ENCODE assay signal across 21 cellular contexts in genomic region chr1:151051356-151052009, GRCh38. TPM values are rescaled to one million over a fixed set of nuclear protein-coding genes. Genes with fewer than 3 reads are reported as not detected.
DNase-seq lines count a peak whose midpoint lies in the region; ATAC-seq, FAIRE-seq and TF ChIP-seq lines count a peak whose summit lies in the region.
"Had no signal": no experiment of that assay in that cellular context is flagged by ENCODE, and none has a peak within 500 bp of the region (broad histone marks: within the 10 kb centered on the region; RNA-seq: fewer than 3 reads in every experiment).

No MANE protein-coding gene starts in this region.

- no peak for FAIRE-seq in GM12892 (lab: Jason Lieb, UNC)
- FAIRE-seq: kidney, pancreas had no signal

- peaks cover 23% of the 10 kb centered on the region for H3K79me2 ChIP-seq in neural progenitor cell (ENCODE audit: low read depth)

- DNase-seq in CD4-positive, alpha-beta memory T cell, result no peak
- no peak for DNase-seq in GM12892 (ENCODE audit: insufficient read length)
- DNase-seq in activated CD8-positive, alpha-beta T cell treated with anti-CD3 and anti-CD28 coated beads for 36 hours, result no peak
- DNase-seq in immature natural killer cell, result no peak
- DNase-seq in neural progenitor cell (ENCODE audit: low spot score), result no peak
- DNase-seq in vagina (ENCODE audit: extremely low spot score in 2 of 2), result no peak
- DNase-seq: activated CD4-positive, alpha-beta T cell treated with anti-CD3 and anti-CD28 coated beads for 4 hours; Kasumi-1; kidney; midbrain; NCI-H1417 treated with DMSO at 0.1 percent for 48 hours; NCI-H226; pancreas; stimulated activated CD4-positive, alpha-beta T cell treated with anti-CD3 and anti-CD28 coated beads, Interleukin-4, amount 100 ng/mL, for 24 hours; T-helper 9 cell had no signal

- no peak overlapping the region for H3K4me3 ChIP-seq in CD4-positive, alpha-beta memory T cell (ENCODE audit: low read length in 2 of 2)
- no peak overlapping the region for H3K4me3 ChIP-seq in neural progenitor cell
- H3K4me3 ChIP-seq in vagina, result no peak overlapping the region
- H3K4me3 ChIP-seq: ascending aorta, pancreas, tibial nerve had no signal

- H3K4me1 Mint-ChIP-seq in CD4-positive, alpha-beta memory T cell, result peaks cover 38 to 96% (median 68%) of the 10 kb centered on the region in 4 donors
- peaks cover 65% of the 10 kb centered on the region for H3K4me1 Mint-ChIP-seq in activated CD8-positive, alpha-beta T cell treated with anti-CD3 and anti-CD28 coated beads for 36 hours (ENCODE audit: low read depth)
- H3K4me1 Mint-ChIP-seq in immature natural killer cell (peaks cover 89 to 91% of the 10 kb centered on the region in 2 donors), neural progenitor cell (peaks cover 25% of the 10 kb centered on the region)

- TF ChIP-seq POLR2A in GM12892 (IDR thresholded peaks at IDR 0.05; ENCODE audit: low read depth, low read length) (0 out of 2 replicates have a peak, but pooled peaks have one; percentile 32), vagina (IDR thresholded peaks at IDR 0.05) (no peak)

- no peak overlapping the region for H3K9ac ChIP-seq in neural progenitor cell

- POLR2A ChIA-PET in CD4-positive, alpha-beta memory T cell (lab: Charles Lee; ENCODE audit: partially characterized antibody), result interaction anchor here (0.5 to 16.6 kb wide), 7 partner anchors 8 to 105 kb away, joined by 3 to 325 read pairs (median 32); partner anchors contain the start of genes CDC42SE1, GABPB2, MLLT11 and TNFAIP8L2
- POLR2A ChIA-PET in activated CD8-positive, alpha-beta T cell treated with anti-CD3 and anti-CD28 coated beads for 36 hours (lab: Charles Lee), result interaction anchor here (0.7 to 3.0 kb wide), 3 partner anchors 11 to 19 kb away, joined by 3 to 9 read pairs (median 8); partner anchors contain the start of gene GABPB2

- peaks cover 0 to under 1% (median 0%) of the 10 kb centered on the region in 8 donors for H3K9me3 Mint-ChIP-seq in CD4-positive, alpha-beta memory T cell
- no peaks in the 10 kb centered on the region for H3K9me3 Mint-ChIP-seq in activated CD8-positive, alpha-beta T cell treated with anti-CD3 and anti-CD28 coated beads for 36 hours
- H3K9me3 Mint-ChIP-seq in immature natural killer cell, result no peaks in the 10 kb centered on the region
- H3K9me3 Mint-ChIP-seq in neural progenitor cell, result no peaks in the 10 kb centered on the region
- H3K9me3 Mint-ChIP-seq: dendritic cell treated with granulocyte-macrophage colony-stimulating factor and Interleukin-4, amounts not matched to agents 40 ng/mL and 50 ng/mL, for 4 days had no signal

- ATAC-seq in activated CD8-positive, alpha-beta T cell treated with anti-CD3 and anti-CD28 coated beads for 36 hours, result no peak
- no peak for ATAC-seq in HG03108 (IDR thresholded peaks at IDR 0.05; ENCODE audit: unreplicated experiment)
- no peak for ATAC-seq in HG03521 (IDR thresholded peaks at IDR 0.05; ENCODE audit: unreplicated experiment)
- ATAC-seq: pancreas had no signal

- peaks cover 52 to 62% of the 10 kb centered on the region in 2 donors for H3K36me3 Mint-ChIP-seq in CD4-positive, alpha-beta memory T cell
- peaks cover 61% of the 10 kb centered on the region for H3K36me3 Mint-ChIP-seq in activated CD8-positive, alpha-beta T cell treated with anti-CD3 and anti-CD28 coated beads for 36 hours (ENCODE audit: low read depth)
- H3K36me3 Mint-ChIP-seq in immature natural killer cell (peaks cover 35 to 56% (median 38%) of the 10 kb centered on the region in 3 donors), neural progenitor cell (peaks cover 25% of the 10 kb centered on the region)

- H3K9me3 ChIP-seq in CD4-positive, alpha-beta memory T cell (ENCODE audit: control insufficient read depth in 1 of 2, low read length in 2 of 2), result no peaks in the 10 kb centered on the region
- H3K9me3 ChIP-seq in neural progenitor cell (ENCODE audit: low read depth), result no peaks in the 10 kb centered on the region
- H3K9me3 ChIP-seq in vagina, result no peaks in the 10 kb centered on the region
- H3K9me3 ChIP-seq: ascending aorta, pancreas, tibial nerve had no signal

- CTCF ChIA-PET in CD4-positive, alpha-beta memory T cell (lab: Charles Lee; ENCODE audit: partially characterized antibody), result interaction anchor here (1.1 to 3.3 kb wide), 4 partner anchors 8 to 49 kb away, joined by 4 to 16 read pairs (median 4); partner anchors contain the start of genes CDC42SE1 and MLLT11
- CTCF ChIA-PET in activated CD8-positive, alpha-beta T cell treated with anti-CD3 and anti-CD28 coated beads for 36 hours (lab: Charles Lee), result interaction anchor here (0.8 to 2.2 kb wide), 5 partner anchors 8 to 71 kb away, joined by 3 to 13 read pairs (median 3); partner anchors contain the start of gene CDC42SE1

- H3K36me3 ChIP-seq in CD4-positive, alpha-beta memory T cell (ENCODE audit: insufficient read depth, low read length), result peaks cover 46% of the 10 kb centered on the region
- H3K36me3 ChIP-seq in neural progenitor cell (no peaks in the 10 kb centered on the region), vagina (peaks cover 4 to 40% of the 10 kb centered on the region in 2 donors)

- no peaks in the 10 kb centered on the region for H3K27me3 ChIP-seq in CD4-positive, alpha-beta memory T cell (ENCODE audit: insufficient read depth, low read length)
- H3K27me3 ChIP-seq in neural progenitor cell, result no peaks in the 10 kb centered on the region
- no peaks in the 10 kb centered on the region for H3K27me3 ChIP-seq in vagina
- H3K27me3 ChIP-seq: ascending aorta, pancreas, tibial nerve had no signal

- TF ChIP-seq CTCF in activated CD8-positive, alpha-beta T cell treated with anti-CD3 and anti-CD28 coated beads for 36 hours (IDR thresholded peaks at IDR 0.05), result no peak
- TF ChIP-seq CTCF in neural progenitor cell (IDR thresholded peaks at IDR 0.05) (no peak), vagina (IDR thresholded peaks at IDR 0.05) (no peak)

- H2AFZ ChIP-seq in neural progenitor cell (replicated peaks), result no peak overlapping the region

- peaks cover 47% of the 10 kb centered on the region for H3F3A ChIP-seq in neural progenitor cell (ENCODE audit: low read depth)

- H3K27ac ChIP-seq in CD4-positive, alpha-beta memory T cell (ENCODE audit: low read depth, low read length), result peak overlapping the region; percentile 25
- H3K27ac ChIP-seq in neural progenitor cell, result no peak overlapping the region
- no peak overlapping the region for H3K27ac ChIP-seq in vagina
- H3K27ac ChIP-seq: ascending aorta, C4-2B, pancreas had no signal

- no peak overlapping the region for H3K4me2 ChIP-seq in neural progenitor cell

- H4K20me1 ChIP-seq in neural progenitor cell (ENCODE audit: low read depth), result peaks cover under 1% of the 10 kb centered on the region

- no peaks in the 10 kb centered on the region for H3K27me3 Mint-ChIP-seq in CD4-positive, alpha-beta memory T cell
- no peaks in the 10 kb centered on the region for H3K27me3 Mint-ChIP-seq in activated CD8-positive, alpha-beta T cell treated with anti-CD3 and anti-CD28 coated beads for 36 hours
- peaks cover 17 to 29% (median 20%) of the 10 kb centered on the region in 3 donors for H3K27me3 Mint-ChIP-seq in immature natural killer cell (ENCODE audit: low read depth in 3 of 3)
- peaks cover 17% of the 10 kb centered on the region for H3K27me3 Mint-ChIP-seq in neural progenitor cell (ENCODE audit: insufficient read depth, low read depth)

- peak overlapping the region in 3 of 8 donors; percentile 43 to 48 (median 48) for H3K4me3 Mint-ChIP-seq in CD4-positive, alpha-beta memory T cell
- no peak overlapping the region for H3K4me3 Mint-ChIP-seq in activated CD8-positive, alpha-beta T cell treated with anti-CD3 and anti-CD28 coated beads for 36 hours
- H3K4me3 Mint-ChIP-seq in immature natural killer cell (peak overlapping the region in 2 of 5 donors; percentile 7 to 9), neural progenitor cell (no peak overlapping the region)
- H3K4me3 Mint-ChIP-seq: dendritic cell treated with granulocyte-macrophage colony-stimulating factor and Interleukin-4, amounts not matched to agents 40 ng/mL and 50 ng/mL, for 4 days had no signal

- intact Hi-C loops in CD4-positive, alpha-beta memory T cell (cut with micrococcal nuclease), result no loop called here
- intact Hi-C loops in activated CD8-positive, alpha-beta T cell treated with anti-CD3 and anti-CD28 coated beads for 36 hours (cut with micrococcal nuclease), result no loop called here
- intact Hi-C loops in vagina (cut with DNase I), result no loop called here

- H3K27ac Mint-ChIP-seq in CD4-positive, alpha-beta memory T cell, result peak overlapping the region in 6 of 7 donors; percentile 49 to 98 (median 75)
- peak overlapping the region; percentile 36 for H3K27ac Mint-ChIP-seq in activated CD8-positive, alpha-beta T cell treated with anti-CD3 and anti-CD28 coated beads for 36 hours
- peak overlapping the region; percentile 83 to 99 (median 90) for H3K27ac Mint-ChIP-seq in immature natural killer cell
- no peak overlapping the region for H3K27ac Mint-ChIP-seq in neural progenitor cell
- H3K27ac Mint-ChIP-seq: dendritic cell treated with granulocyte-macrophage colony-stimulating factor and Interleukin-4, amounts not matched to agents 40 ng/mL and 50 ng/mL, for 4 days had no signal

- peaks cover 64% of the 10 kb centered on the region for H3K4me1 ChIP-seq in CD4-positive, alpha-beta memory T cell (ENCODE audit: insufficient read depth, low read length)
- H3K4me1 ChIP-seq in neural progenitor cell (peaks cover 6% of the 10 kb centered on the region), vagina (peaks cover 38% of the 10 kb centered on the region)

RNA-seq across cellular contexts. Expression of gene C1orf56, which starts 3.9 kb away (rescaled TPM):
- total RNA-seq in CD4-positive, alpha-beta memory T cell, result 1 to 10 TPM; 2.4 to 3.5 TPM
- 1 to 10 TPM; 1.4 to 3.6 TPM for polyA plus RNA-seq in CD4-positive, alpha-beta memory T cell
- 0.74 TPM for polyA plus RNA-seq in GM12892 (2012; ENCODE audit: missing spikeins)
- total RNA-seq in activated CD8-positive, alpha-beta T cell treated with anti-CD3 and anti-CD28 coated beads for 36 hours, result 1 to 10 TPM; 1.4 to 1.9 TPM
- polyA plus RNA-seq in immature natural killer cell, result 1 to 10 TPM; 4.0 to 7.0 (median 4.3) TPM
- 2.9 and 5.5 TPM in 2 replicates for total RNA-seq in neural progenitor cell (ENCODE audit: low replicate concordance)
- 5.2 TPM for total RNA-seq in vagina

RNA-seq across cellular contexts. Expression of gene CDC42SE1, which starts 7.9 kb away (rescaled TPM):
- 100 to 1,000 TPM; 478 to 483 TPM for total RNA-seq in CD4-positive, alpha-beta memory T cell
- 100 to 1,000 TPM in 1 of 2 donors, 10 to 100 TPM in 1; 66.2 to 100 TPM for polyA plus RNA-seq in CD4-positive, alpha-beta memory T cell
- 48.7 TPM for polyA plus RNA-seq in GM12892 (2012; ENCODE audit: missing spikeins)
- 10 to 100 TPM; 86.5 to 92.8 TPM for total RNA-seq in activated CD8-positive, alpha-beta T cell treated with anti-CD3 and anti-CD28 coated beads for 36 hours
- polyA plus RNA-seq in immature natural killer cell, result 100 to 1,000 TPM; 129 to 177 (median 150) TPM
- total RNA-seq in neural progenitor cell (ENCODE audit: low replicate concordance) (50.7 and 54.9 TPM in 2 replicates), vagina (89.1 TPM)

RNA-seq across cellular contexts. Expression of gene MLLT11, which starts 8.7 kb away (rescaled TPM):
- total RNA-seq in CD4-positive, alpha-beta memory T cell, result 1 to 10 TPM; 4.5 to 4.9 TPM
- polyA plus RNA-seq in CD4-positive, alpha-beta memory T cell, result 1 to 10 TPM; 3.6 to 3.9 TPM
- 5.6 TPM for polyA plus RNA-seq in GM12892 (2012; ENCODE audit: missing spikeins)
- total RNA-seq in activated CD8-positive, alpha-beta T cell treated with anti-CD3 and anti-CD28 coated beads for 36 hours, result 1 to 10 TPM; 4.2 to 4.8 TPM
- 1 to 10 TPM; 4.2 to 7.9 (median 6.0) TPM for polyA plus RNA-seq in immature natural killer cell
- 27.9 and 37.0 TPM in 2 replicates for total RNA-seq in neural progenitor cell (ENCODE audit: low replicate concordance)
- total RNA-seq in vagina, result 3.7 TPM

RNA-seq across cellular contexts. Expression of gene BNIPL, which starts 15.1 kb away (rescaled TPM):
- total RNA-seq in CD4-positive, alpha-beta memory T cell, result 1 to 10 TPM; 4.6 to 8.3 TPM
- not detected for polyA plus RNA-seq in CD4-positive, alpha-beta memory T cell
- 0.28 TPM for polyA plus RNA-seq in GM12892 (2012; ENCODE audit: missing spikeins)
- total RNA-seq in activated CD8-positive, alpha-beta T cell treated with anti-CD3 and anti-CD28 coated beads for 36 hours, result 1 to 10 TPM in 1 of 2 experiments, under 1 TPM in 1; 0.54 to 1.4 TPM
- polyA plus RNA-seq in immature natural killer cell, result under 1 TPM in 1 of 3 donors, not detected in 2; 0.18 TPM
- total RNA-seq in neural progenitor cell (ENCODE audit: low replicate concordance) (0.97 and 1.0 TPM in 2 replicates), vagina (105 TPM)
- total RNA-seq: ascending aorta had no signal

RNA-seq across cellular contexts. Expression of gene GABPB2, which starts 19.1 kb away (rescaled TPM):
- total RNA-seq in CD4-positive, alpha-beta memory T cell, result 10 to 100 TPM; 36.8 to 42.8 TPM
- 10 to 100 TPM in 1 of 2 donors, 1 to 10 TPM in 1; 4.9 to 14.2 TPM for polyA plus RNA-seq in CD4-positive, alpha-beta memory T cell
- polyA plus RNA-seq in GM12892 (2012; ENCODE audit: missing spikeins), result 7.3 TPM
- total RNA-seq in activated CD8-positive, alpha-beta T cell treated with anti-CD3 and anti-CD28 coated beads for 36 hours, result 10 to 100 TPM; 17.5 to 19.3 TPM
- polyA plus RNA-seq in immature natural killer cell, result 10 to 100 TPM in 1 of 3 donors, 1 to 10 TPM in 2; 5.1 to 14.2 (median 5.7) TPM
- 6.5 and 6.9 TPM in 2 replicates for total RNA-seq in neural progenitor cell (ENCODE audit: low replicate concordance)
- total RNA-seq in vagina, result 19.2 TPM
